Comparison of ENCODE assay signal across 22 cellular contexts in genomic region chr11:91984033-91984568, GRCh38.
DNase-seq lines count a peak whose midpoint lies in the region; ATAC-seq and TF ChIP-seq lines count a peak whose summit lies in the region.
"Had no signal": no experiment of that assay in that cellular context is flagged by ENCODE, and none has a peak within 500 bp of the region (broad histone marks: within the 10 kb centered on the region; RNA-seq: fewer than 3 reads in every experiment).

No MANE protein-coding gene starts in this region.

- no peaks in the 10 kb centered on the region for H3K79me2 ChIP-seq in PC-3 (ENCODE audit: low read length)

- H3K4me3 ChIP-seq in AG10803 (ENCODE audit: low read length) (no peak overlapping the region), PC-3 (ENCODE audit: low read length) (no peak overlapping the region)

- ATAC-seq in PC-3: no peak
- peak; percentile 43 for ATAC-seq in left lobe of liver
- no peak for ATAC-seq in GM18907 (IDR thresholded peaks at IDR 0.05; ENCODE audit: unreplicated experiment)
- ATAC-seq: Panc1, T-cell had no signal

- no peaks in the 10 kb centered on the region for H3K27me3 ChIP-seq in PC-3 (ENCODE audit: low read length)
- H3K27me3 ChIP-seq: BE2C had no signal

- H3K4me2 ChIP-seq in PC-3 (ENCODE audit: low read length): no peak overlapping the region

- no peaks in the 10 kb centered on the region for H3F3A ChIP-seq in PC-3 (ENCODE audit: low read length, unreplicated experiment)

- intact Hi-C loops in PC-3 (cut with micrococcal nuclease): no loop called here

- no peaks in the 10 kb centered on the region for H3K36me3 ChIP-seq in PC-3 (ENCODE audit: low read depth, low read length)
- H3K36me3 ChIP-seq: BE2C had no signal

- H3K27ac ChIP-seq in PC-3 (ENCODE audit: low read length): no peak overlapping the region
- H3K27ac ChIP-seq: 22Rv1, RWPE1 had no signal

- peaks cover 28% of the 10 kb centered on the region; the same call in 1 of the 2 replicates for H3K4me1 ChIP-seq in PC-3 (ENCODE audit: insufficient read depth, low read length)
- H3K4me1 ChIP-seq: BE2C had no signal

- no peaks in the 10 kb centered on the region for H4K20me1 ChIP-seq in PC-3 (ENCODE audit: low read length)

- in situ Hi-C loops in GM13976 (cut with MboI; ENCODE audit: low sequenced_read_pairs, unreplicated experiment): no loop called here

- POLR2A ChIA-PET in PC-3 (lab: Charles Lee; ENCODE audit: unreplicated experiment): no interaction called here

- CTCF ChIA-PET in PC-3 (lab: Charles Lee): no interaction called here

- TF ChIP-seq CTCF in AG10803 (conservative IDR thresholded peaks at IDR 0.05; ENCODE audit: low read length): no peak
- TF ChIP-seq CTCF in PC-3 (conservative IDR thresholded peaks at IDR 0.05; ENCODE audit: low read depth, low read length): no peak
- no peak for TF ChIP-seq CTCF in GM13976 (IDR thresholded peaks at IDR 0.05; ENCODE audit: borderline replicate concordance, control extremely low read depth, extremely low read depth, insufficient read depth, missing control alignments)

- no TSS peak for BruUV-seq in PC-3 (replicated peaks; lab: Mats Ljungman, UMichigan)

- no peaks in the 10 kb centered on the region for H3K9me2 ChIP-seq in PC-3 (replicated peaks; ENCODE audit: low read length)

- no peak overlapping the region for H3K9ac ChIP-seq in PC-3 (ENCODE audit: low read length)

- H3K9me3 ChIP-seq in PC-3 (ENCODE audit: low read length): no peaks in the 10 kb centered on the region; the same call in 1 of the 2 replicates
- H3K9me3 ChIP-seq: BE2C had no signal

- DNase-seq in DMS53 (lab: John Stamatoyannopoulos, UW) (peak; percentile 11), DMS53 treated with DMSO at 0.1 percent for 48 hours (lab: John Stamatoyannopoulos, UW; ENCODE audit: unreplicated experiment) (no peak), AG10803 (ENCODE audit: low read depth) (peak; percentile 13), PC-3 (peak; percentile 32), left lobe of liver (ENCODE audit: low spot score) (no peak), GM13976 (ENCODE audit: low spot score) (no peak), DMS79 treated with DMSO at 0.1 percent for 48 hours (lab: John Stamatoyannopoulos, UW) (no peak)
- DNase-seq: BE2C; CD8-positive, alpha-beta memory T cell; KBM-7; MM.1S; NCI-H1417; NCI-H187; NCI-H2081 treated with DMSO at 0.1 percent for 48 hours; NCI-H524; NCI-H774; SHP77; T-cell had no signal

- no peak overlapping the region for H2AFZ ChIP-seq in PC-3 (ENCODE audit: low read length)

Comparison
In these comparisons a context has a peak if more than half of its experiments do, and no peak if none do; other contexts are left out.
1. DNase-seq: peak in DMS53 (single experiment), AG10803 (single experiment) and PC-3 (single experiment); none in DMS53 treated with DMSO at 0.1 percent for 48 hours (single experiment), left lobe of liver (single experiment), GM13976 (single experiment) and DMS79 treated with DMSO at 0.1 percent for 48 hours (single experiment).